Comparison of ENCODE assay signal across 9 cellular contexts in the genomic region with DNA sequence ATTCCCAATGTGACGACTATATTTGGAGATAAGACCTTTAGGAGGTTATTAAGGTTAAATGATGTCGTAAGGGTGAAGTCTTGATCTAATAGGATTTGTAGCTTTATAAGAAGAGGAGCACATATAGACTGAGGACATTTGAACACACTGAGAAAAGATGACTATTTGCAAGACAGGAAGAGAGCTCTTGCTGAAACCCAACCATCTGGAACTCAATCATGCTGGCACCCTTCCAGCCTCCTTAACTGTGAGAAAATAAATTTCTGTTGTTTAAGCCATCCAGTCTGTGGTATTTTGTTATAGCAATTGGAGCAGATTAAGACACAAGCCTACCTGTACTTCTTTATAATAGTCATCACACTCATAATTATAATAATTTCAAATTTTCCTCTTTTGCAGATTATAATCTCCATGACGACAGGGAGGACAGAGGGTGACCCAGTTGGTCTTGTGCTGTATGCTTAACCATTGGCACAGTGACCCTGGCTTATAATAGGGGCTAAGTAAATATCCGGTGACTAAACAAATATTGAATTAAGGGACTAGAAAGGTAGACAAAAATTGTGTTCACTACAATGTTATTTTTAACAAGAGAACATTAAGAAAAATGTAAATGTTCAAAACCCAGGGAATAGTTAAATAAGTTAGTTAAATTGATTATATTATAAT.
DNase-seq lines count a peak whose midpoint lies in the region; ATAC-seq and TF ChIP-seq lines count a peak whose summit lies in the region.
"Had no signal": no experiment of that assay in that cellular context is flagged by ENCODE, and none has a peak within 500 bp of the region (broad histone marks: within the 10 kb centered on the region; RNA-seq: fewer than 3 reads in every experiment).

No MANE protein-coding gene starts in this region.

- H2BK15ac ChIP-seq in mesenchymal stem cell (ENCODE audit: low read depth, poor library complexity, severe bottlenecking), result no peak overlapping the region

- TF ChIP-seq CTCF in GM12865 (IDR thresholded peaks at IDR 0.05; ENCODE audit: insufficient read depth, low read depth, low read length, missing control alignments), result no peak
- no peak for TF ChIP-seq CTCF in astrocyte of the spinal cord (IDR thresholded peaks at IDR 0.05; ENCODE audit: low read depth, low read length)

- no peak overlapping the region for H3K18ac ChIP-seq in mesenchymal stem cell (ENCODE audit: low read depth in 1 of 2, low read length in 2 of 2)

- no peak overlapping the region for H3K4me3 ChIP-seq in GM12865 (ENCODE audit: low read depth, low read length)
- H3K4me3 ChIP-seq in astrocyte of the spinal cord (ENCODE audit: low read depth, low read length), result no peak overlapping the region
- H3K4me3 ChIP-seq in mesenchymal stem cell (ENCODE audit: insufficient read depth in 1 of 2, low read depth in 1 of 2, low read length in 2 of 2), result no peak overlapping the region

- no peak overlapping the region for H2BK12ac ChIP-seq in mesenchymal stem cell (ENCODE audit: low read length in 2 of 2)

- DNase-seq in GM12865 (ENCODE audit: low read depth) (peak; percentile 29), NCI-H2029 (lab: John Stamatoyannopoulos, UW) (peak; percentile 96), astrocyte of the spinal cord (ENCODE audit: low read depth, low spot score) (peak; percentile 67), mesenchymal stem cell (peak; percentile 52), retina (no peak), COLO829 (ENCODE audit: low spot score) (no peak)
- DNase-seq: effector CD4-positive, alpha-beta T cell had no signal

- H2AK5ac ChIP-seq in mesenchymal stem cell (ENCODE audit: low read length, severe bottlenecking), result no peak overlapping the region

- H3K79me1 ChIP-seq in mesenchymal stem cell (replicated peaks; ENCODE audit: low read length, poor library complexity, severe bottlenecking), result no peaks in the 10 kb centered on the region

- ATAC-seq in HG03039 (IDR thresholded peaks at IDR 0.05; ENCODE audit: unreplicated experiment), result no peak
- ATAC-seq in GM19023 (IDR thresholded peaks at IDR 0.05; ENCODE audit: unreplicated experiment), result no peak

- WGBS in mesenchymal stem cell, result 88% methylated on average over 3 of the region's 4 CpGs

- no peak overlapping the region for H3K4ac ChIP-seq in mesenchymal stem cell (ENCODE audit: low read depth in 1 of 2, low read length in 2 of 2)

- no peak overlapping the region for H2AFZ ChIP-seq in mesenchymal stem cell (ENCODE audit: low read depth, low read length)

- in situ Hi-C loops in astrocyte of the spinal cord (cut with HindIII; ENCODE audit: low sequenced_read_pairs), result no loop called here

- peaks cover 3% of the 10 kb centered on the region for H3K4me1 ChIP-seq in mesenchymal stem cell (ENCODE audit: control insufficient read depth, insufficient read depth, low read depth, low read length)

- no peak overlapping the region for H3K27ac ChIP-seq in mesenchymal stem cell (ENCODE audit: low read length, poor library complexity, severe bottlenecking)

- no peak overlapping the region for H2BK5ac ChIP-seq in mesenchymal stem cell (ENCODE audit: low read depth, low read length, poor library complexity, severe bottlenecking)

- no peaks in the 10 kb centered on the region for H3K36me3 ChIP-seq in mesenchymal stem cell (ENCODE audit: control insufficient read depth in 1 of 2, insufficient read depth in 2 of 2, low read depth in 1 of 2, low read length in 2 of 2)

- H3K4me2 ChIP-seq in mesenchymal stem cell (ENCODE audit: low read length, poor library complexity, severe bottlenecking), result no peak overlapping the region

- peaks cover 3% of the 10 kb centered on the region for H3K9me3 ChIP-seq in mesenchymal stem cell (ENCODE audit: control insufficient read depth, low read length)

- no peak overlapping the region for H2BK120ac ChIP-seq in mesenchymal stem cell (ENCODE audit: low read depth, low read length)

- peaks cover 0 to 5% of the 10 kb centered on the region in 2 experiments for H3K27me3 ChIP-seq in mesenchymal stem cell (ENCODE audit: control insufficient read depth in 1 of 2, insufficient read depth in 1 of 2, low read length in 2 of 2)

- H3K14ac ChIP-seq in mesenchymal stem cell (ENCODE audit: low read length in 2 of 2), result no peak overlapping the region

- H4K8ac ChIP-seq in mesenchymal stem cell (ENCODE audit: low read length), result no peak overlapping the region

- H4K91ac ChIP-seq in mesenchymal stem cell (ENCODE audit: low read length), result no peak overlapping the region

- H3K9ac ChIP-seq in mesenchymal stem cell (ENCODE audit: low read length), result no peak overlapping the region

- no peak overlapping the region for H3K23ac ChIP-seq in mesenchymal stem cell (ENCODE audit: low read length in 2 of 2)

Comparison
In these comparisons a context has a peak if more than half of its experiments do, and no peak if none do; other contexts are left out.
1. DNase-seq: peak in GM12865 (single experiment), NCI-H2029 (single experiment), astrocyte of the spinal cord (single experiment) and mesenchymal stem cell (single experiment); none in retina (single experiment) and COLO829 (single experiment).